ENCODE assay signal across 2 cellular contexts in genomic region chr9:14710804-14711203, GRCh38.
A peak's percentile ranks its signal among the peaks of the same experiment; 100 is the strongest.
TF ChIP-seq lines count a peak whose summit lies in the region.

No MANE protein-coding gene starts in this region.

TF ChIP-seq in SK-N-SH, 30 proteins besides CTCF, POLR2A, EP300 and RAD21:
- TF ChIP-seq PBX3 (IDR thresholded peaks at IDR 0.05) (peak; percentile 23; the same call in 1 of the 2 replicates), GABPA (IDR thresholded peaks at IDR 0.05; ENCODE audit: low read depth) (no peak)
TF ChIP-seq in SK-N-SH: peak in this region for 1.

TF ChIP-seq in WTC11, 78 proteins besides CTCF, POLR2A, EP300 and RAD21:
- TF ChIP-seq E2F1 (CRISPR knock-in tag; IDR thresholded peaks at IDR 0.05) (no peak), CREM (CRISPR knock-in tag; IDR thresholded peaks at IDR 0.05) (no peak), IRF1 (CRISPR knock-in tag; IDR thresholded peaks at IDR 0.05) (no peak), ZMAT4 (CRISPR knock-in tag; IDR thresholded peaks at IDR 0.05) (no peak)
